ENCODE assay signal across 14 cellular contexts in the genomic region with DNA sequence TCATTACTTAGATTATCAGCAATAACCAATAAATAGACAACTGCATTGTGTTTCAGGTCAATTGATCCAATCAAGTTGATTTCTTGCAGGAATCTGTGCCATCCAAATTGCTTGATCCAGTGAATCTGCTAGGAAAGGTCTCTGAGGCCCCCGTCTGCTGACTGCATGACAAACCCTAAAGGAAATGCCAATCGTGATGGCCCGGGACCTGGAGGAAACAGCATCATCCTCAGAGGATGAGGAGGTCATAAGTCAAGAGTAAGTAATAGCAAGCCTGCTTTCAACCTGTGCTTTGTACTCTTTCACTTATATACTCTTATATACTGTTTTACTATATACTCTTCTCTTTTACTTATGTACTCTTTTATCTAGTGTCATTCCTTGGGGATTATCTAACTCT. TPM values are rescaled to one million over a fixed set of nuclear protein-coding genes. Genes with fewer than 3 reads are reported as not detected.
DNase-seq lines count a peak whose midpoint lies in the region; ATAC-seq and TF ChIP-seq lines count a peak whose summit lies in the region.
"Had no signal": no experiment of that assay in that cellular context is flagged by ENCODE, and none has a peak within 500 bp of the region (broad histone marks: within the 10 kb centered on the region; RNA-seq: fewer than 3 reads in every experiment).

No MANE protein-coding gene starts in this region.

- H3K9me3 ChIP-seq in testis = no peaks in the 10 kb centered on the region
- H3K9me3 ChIP-seq: body of pancreas, upper lobe of left lung had no signal

- H3K27me3 Mint-ChIP-seq in activated CD4-positive, alpha-beta T cell treated with anti-CD3 and anti-CD28 coated beads for 36 hours = no peaks in the 10 kb centered on the region
- H3K27me3 Mint-ChIP-seq in HFFc6 (ENCODE audit: insufficient read depth) = peaks cover 2% of the 10 kb centered on the region; the same call in 1 of the 2 replicates
- no peaks in the 10 kb centered on the region for H3K27me3 Mint-ChIP-seq in activated CD8-positive, alpha-beta T cell treated with anti-CD3 and anti-CD28 coated beads, Interleukin-2, amount 10 ng/mL, durations not matched to agents 7 days and 5 days (ENCODE audit: low read depth)
- H3K27me3 Mint-ChIP-seq in nephron (ENCODE audit: low read depth) = no peaks in the 10 kb centered on the region

- peak overlapping the region; percentile 42 for H3K4me3 Mint-ChIP-seq in activated CD4-positive, alpha-beta T cell treated with anti-CD3 and anti-CD28 coated beads for 36 hours
- H3K4me3 Mint-ChIP-seq in HFFc6 (peak overlapping the region; percentile 49), nephron (peak overlapping the region; percentile 59 to 97 (median 64))
- H3K4me3 Mint-ChIP-seq in activated CD8-positive, alpha-beta T cell treated with anti-CD3 and anti-CD28 coated beads, Interleukin-2, amount 10 ng/mL, durations not matched to agents 7 days and 5 days = peak overlapping the region; percentile 54

- intact Hi-C loops in activated CD4-positive, alpha-beta T cell treated with anti-CD3 and anti-CD28 coated beads for 36 hours (cut with DNase I, micrococcal nuclease) = loop anchor here (5.0 kb wide), 2 partner anchors 319 to 781 kb away; a partner anchor contains a TSS
- intact Hi-C loops in testis (cut with DNase I; ENCODE audit: low total_unique reads) = no loop called here

- H3K27ac Mint-ChIP-seq in activated CD4-positive, alpha-beta T cell treated with anti-CD3 and anti-CD28 coated beads for 36 hours = no peak overlapping the region
- H3K27ac Mint-ChIP-seq in HFFc6 = no peak overlapping the region
- H3K27ac Mint-ChIP-seq in activated CD8-positive, alpha-beta T cell treated with anti-CD3 and anti-CD28 coated beads, Interleukin-2, amount 10 ng/mL, durations not matched to agents 7 days and 5 days = no peak overlapping the region
- H3K27ac Mint-ChIP-seq in nephron = no peak overlapping the region

- no peak for ATAC-seq in activated CD4-positive, alpha-beta T cell treated with anti-CD3 and anti-CD28 coated beads for 36 hours
- ATAC-seq in activated CD8-positive, alpha-beta T cell treated with anti-CD3 and anti-CD28 coated beads, Interleukin-2, amount 10 ng/mL, durations not matched to agents 7 days and 5 days = no peak
- ATAC-seq: body of pancreas, K562, right cardiac atrium had no signal

- no peak overlapping the region for H3K27ac ChIP-seq in testis
- H3K27ac ChIP-seq: body of pancreas, upper lobe of left lung had no signal

- H3K9me3 Mint-ChIP-seq in activated CD4-positive, alpha-beta T cell treated with anti-CD3 and anti-CD28 coated beads for 36 hours (ENCODE audit: low read depth) = no peaks in the 10 kb centered on the region
- H3K9me3 Mint-ChIP-seq in HFFc6 (no peaks in the 10 kb centered on the region), nephron (no peaks in the 10 kb centered on the region)
- no peaks in the 10 kb centered on the region for H3K9me3 Mint-ChIP-seq in activated CD8-positive, alpha-beta T cell treated with anti-CD3 and anti-CD28 coated beads, Interleukin-2, amount 10 ng/mL, durations not matched to agents 7 days and 5 days (ENCODE audit: insufficient read depth)

- H3K36me3 Mint-ChIP-seq in activated CD4-positive, alpha-beta T cell treated with anti-CD3 and anti-CD28 coated beads for 36 hours (ENCODE audit: low read depth) = peaks cover 8% of the 10 kb centered on the region
- H3K36me3 Mint-ChIP-seq in HFFc6 (ENCODE audit: low read depth) (no peaks in the 10 kb centered on the region), nephron (ENCODE audit: low read depth) (peaks cover 16% of the 10 kb centered on the region)
- peaks cover 23% of the 10 kb centered on the region for H3K36me3 Mint-ChIP-seq in activated CD8-positive, alpha-beta T cell treated with anti-CD3 and anti-CD28 coated beads, Interleukin-2, amount 10 ng/mL, durations not matched to agents 7 days and 5 days (ENCODE audit: low read depth)

- no peaks in the 10 kb centered on the region for H3K36me3 ChIP-seq in testis (ENCODE audit: low read depth, missing control alignments)

- no peak for TF ChIP-seq CTCF in HFFc6 (IDR thresholded peaks at IDR 0.05)
- no peak for TF ChIP-seq CTCF in nephron (IDR thresholded peaks at IDR 0.05; ENCODE audit: unreplicated experiment in 3 of 3)
- no peak for TF ChIP-seq CTCF in testis (IDR thresholded peaks at IDR 0.05)

- peaks cover 17% of the 10 kb centered on the region for H3K4me1 Mint-ChIP-seq in activated CD4-positive, alpha-beta T cell treated with anti-CD3 and anti-CD28 coated beads for 36 hours
- H3K4me1 Mint-ChIP-seq in HFFc6 (ENCODE audit: low read depth) (peaks cover 26% of the 10 kb centered on the region), nephron (peaks cover 30% of the 10 kb centered on the region)
- H3K4me1 Mint-ChIP-seq in activated CD8-positive, alpha-beta T cell treated with anti-CD3 and anti-CD28 coated beads, Interleukin-2, amount 10 ng/mL, durations not matched to agents 7 days and 5 days (ENCODE audit: low read depth) = peaks cover 29% of the 10 kb centered on the region

- H3K27me3 ChIP-seq in testis = no peaks in the 10 kb centered on the region
- H3K27me3 ChIP-seq: body of pancreas, upper lobe of left lung had no signal

- no peak for TF ChIP-seq POLR2A in testis (IDR thresholded peaks at IDR 0.05)

- 60 to 80% methylated on average over 3 of the region's 3 CpGs for WGBS in testis, 2 donors

- DNase-seq in activated CD4-positive, alpha-beta T cell treated with anti-CD3 and anti-CD28 coated beads for 36 hours = no peak
- DNase-seq in activated CD4-positive, alpha-beta T cell treated with anti-CD3 and anti-CD28 coated beads, Interleukin-2, amount 50 U/mL, for 4 hours = no peak
- DNase-seq in HFFc6 (no peak), testis (no peak), cerebellar nuclear complex (lab: John Stamatoyannopoulos, UW) (no peak), AG20443 (ENCODE audit: low spot score) (no peak)
- no peak for DNase-seq in activated CD8-positive, alpha-beta T cell treated with anti-CD3 and anti-CD28 coated beads, Interleukin-2, amount 10 ng/mL, durations not matched to agents 7 days and 5 days
- DNase-seq: activated CD4-positive, CD25-positive, alpha-beta regulatory T cell; body of pancreas; NK-92 treated with Interleukin-12 subunit alpha and Interleukin-12 subunit beta, amount 100 ng/mL, for 24 hours; right cardiac atrium; upper lobe of left lung had no signal

- peaks cover 18% of the 10 kb centered on the region for H3K4me1 ChIP-seq in testis

- CTCF ChIA-PET in activated CD4-positive, alpha-beta T cell treated with anti-CD3 and anti-CD28 coated beads for 36 hours (lab: Charles Lee) = interaction anchor here (0.6 to 1.0 kb wide), 4 partner anchors 9 to 368 kb away, joined by 3 to 4 read pairs (median 4); no protein-coding TSS in a partner anchor
- CTCF ChIA-PET in activated CD8-positive, alpha-beta T cell treated with anti-CD3 and anti-CD28 coated beads, Interleukin-2, amount 10 ng/mL, durations not matched to agents 7 days and 5 days (lab: Charles Lee) = interaction anchor here (1.3 to 1.4 kb wide), 2 partner anchors 9 to 17 kb away, joined by 3 to 10 read pairs; no protein-coding TSS in a partner anchor

- no peak overlapping the region for H3K4me3 ChIP-seq in testis
- H3K4me3 ChIP-seq: body of pancreas, K562, upper lobe of left lung had no signal

- POLR2A ChIA-PET in activated CD4-positive, alpha-beta T cell treated with anti-CD3 and anti-CD28 coated beads for 36 hours (lab: Charles Lee) = no interaction called here
- POLR2A ChIA-PET in activated CD8-positive, alpha-beta T cell treated with anti-CD3 and anti-CD28 coated beads, Interleukin-2, amount 10 ng/mL, durations not matched to agents 7 days and 5 days (lab: Charles Lee) = no interaction called here

RNA-seq across cellular contexts. Expression of a gene that starts 1.9 kb away (rescaled TPM):
- total RNA-seq in activated CD4-positive, alpha-beta T cell treated with anti-CD3 and anti-CD28 coated beads for 36 hours = 10 to 100 TPM; 27.3 to 38.6 TPM
- total RNA-seq in HFFc6 (2021; fragmentation: NEBNext Ultra II Directional; extraction: Animal tissue kit (Norgen Biotek cat#: 25700)) = 10 to 100 TPM; 22.0 to 28.9 (median 25.0) TPM
- 10 to 100 TPM; 40.1 to 45.0 TPM for total RNA-seq in activated CD8-positive, alpha-beta T cell treated with anti-CD3 and anti-CD28 coated beads, Interleukin-2, amount 10 ng/mL, durations not matched to agents 7 days and 5 days
- total RNA-seq in testis = 100 to 1,000 TPM; 112 to 155 TPM
- polyA plus RNA-seq in testis (ENCODE audit: insufficient read depth, low read depth, low replicate concordance) = 318 TPM

RNA-seq across cellular contexts. Expression of a gene that starts 2.3 kb away (rescaled TPM):
- total RNA-seq in activated CD4-positive, alpha-beta T cell treated with anti-CD3 and anti-CD28 coated beads for 36 hours = 10 to 100 TPM; 19.1 to 23.7 TPM
- 10 to 100 TPM; 14.1 to 18.2 (median 15.6) TPM for total RNA-seq in HFFc6 (2021; fragmentation: NEBNext Ultra II Directional; extraction: Animal tissue kit (Norgen Biotek cat#: 25700))
- total RNA-seq in activated CD8-positive, alpha-beta T cell treated with anti-CD3 and anti-CD28 coated beads, Interleukin-2, amount 10 ng/mL, durations not matched to agents 7 days and 5 days = 10 to 100 TPM; 19.0 to 19.2 TPM
- total RNA-seq in testis = 10 to 100 TPM; 60.0 to 64.4 TPM
- polyA plus RNA-seq in testis (ENCODE audit: insufficient read depth, low read depth, low replicate concordance) = 103 TPM
